Comparison of ENCODE assay signal across 16 cellular contexts in genomic region chr13:37056228-37056627, GRCh38. TPM values are rescaled to one million over a fixed set of nuclear protein-coding genes. Genes with fewer than 3 reads are reported as not detected.
"Had no signal": no experiment of that assay in that cellular context is flagged by ENCODE, and none has a peak within 500 bp of the region (broad histone marks: within the 10 kb centered on the region; RNA-seq: fewer than 3 reads in every experiment).

No MANE protein-coding gene starts in this region.

RNA-seq across cellular contexts. Expression of gene CSNK1A1L, which starts 49.2 kb away (rescaled TPM):
- total RNA-seq: myocyte; natural killer cell treated with Interleukin-12 subunit alpha and Interleukin-12 subunit beta and Interleukin-15 and Interleukin-18, amount 100 ng/mL, for 72 hours; omental fat pad; osteocyte; pancreas; posterior vena cava; pulmonary artery endothelial cell; right atrium auricular region; sciatic nerve; smooth muscle cell; spleen; suprapubic skin; transverse colon; upper lobe of right lung; urinary bladder; uterus had no signal
